In genomic region chr20:31716351-31716750, GRCh38 we compare ENCODE assay signal across 8 cellular contexts. TPM values are rescaled to one million over a fixed set of nuclear protein-coding genes. Genes with fewer than 3 reads are reported as not detected.
A peak's percentile ranks its signal among the peaks of the same experiment; 100 is the strongest.
DNase-seq lines count a peak whose midpoint lies in the region; ATAC-seq and TF ChIP-seq lines count a peak whose summit lies in the region.

No MANE protein-coding gene starts in this region.

- H3K4me1 ChIP-seq in GM23248 (ENCODE audit: insufficient read depth) (peaks cover 80% of the 10 kb centered on the region), esophagus (ENCODE audit: control insufficient read depth in 2 of 2, insufficient read depth in 2 of 2, low read length in 1 of 2) (peaks cover 12 to 27% of the 10 kb centered on the region in 2 donors), skeletal muscle tissue (ENCODE audit: control insufficient read depth in 3 of 3, insufficient read depth in 3 of 3, low read length in 3 of 3) (peaks cover 74 to 79% (median 76%) of the 10 kb centered on the region in 3 donors)

- H3K36me3 ChIP-seq in GM23248 (ENCODE audit: low read depth) (peaks cover 5% of the 10 kb centered on the region; the same call in 1 of the 2 replicates), esophagus (ENCODE audit: control insufficient read depth in 2 of 2, insufficient read depth in 2 of 2, low read length in 1 of 2) (peaks cover 0 to 3% of the 10 kb centered on the region in 2 donors), skeletal muscle tissue (ENCODE audit: control insufficient read depth in 3 of 3, insufficient read depth in 3 of 3, low read length in 3 of 3) (peaks cover 2 to 17% (median 11%) of the 10 kb centered on the region in 3 donors)

- in situ Hi-C loops in GM23248 (cut with MboI): no loop called here

- peaks cover 5% of the 10 kb centered on the region for H3K36me3 Mint-ChIP-seq in T-helper 17 cell (ENCODE audit: low read depth)

- H3K27me3 Mint-ChIP-seq in T-helper 17 cell: no peaks in the 10 kb centered on the region

- DNase-seq in GM23248: no peak
- DNase-seq in T-helper 17 cell: no peak
- DNase-seq in HUDEP-2 (lab: John Stamatoyannopoulos, UW; ENCODE audit: unreplicated experiment in 76 of 76): no peak
- no peak for DNase-seq in NCI-H187 (lab: John Stamatoyannopoulos, UW)
- DNase-seq in NCI-H526 treated with DMSO at 0.1 percent for 48 hours (lab: John Stamatoyannopoulos, UW): no peak
- DNase-seq in GM10248 (ENCODE audit: extremely low spot score): no peak

- CTCF ChIA-PET in GM10248 (lab: Yijun Ruan, JAX): interaction anchor here (0.9 to 10.9 kb wide), 14 partner anchors 7 to 104 kb away, joined by 3 to 429 read pairs (median 6); partner anchors contain the start of gene BCL2L1

- H3K9ac ChIP-seq in GM23248 (0 out of 2 replicates have a peak overlapping the region, but pooled peaks have one; percentile 16), skeletal muscle tissue (ENCODE audit: low read depth in 1 of 3, low read length in 3 of 3) (no peak overlapping the region)

- peak overlapping the region; percentile 18; the same call in 1 of the 2 replicates for H3K4me3 ChIP-seq in GM23248
- peak overlapping the region in 1 of 2 donors; percentile 26 for H3K4me3 ChIP-seq in esophagus (ENCODE audit: low read depth in 1 of 2, low read length in 2 of 2)
- H3K4me3 ChIP-seq in skeletal muscle tissue (ENCODE audit: low read length in 3 of 3): peak overlapping the region in 1 of 3 donors; percentile 20

- no peak overlapping the region for H2AFZ ChIP-seq in GM23248

- no peaks in the 10 kb centered on the region for H3K9me2 ChIP-seq in GM23248 (ENCODE audit: insufficient read depth)

- H4K20me1 ChIP-seq in GM23248 (ENCODE audit: insufficient read depth): no peaks in the 10 kb centered on the region

- 53 to 59% methylated on average over 1 of the region's 1 CpG for WGBS in GM23248 (ENCODE audit: low coverage in 1 of 2, low lambda C conversion rate in 2 of 2, missing lambda C conversion rate in 2 of 2), 2 experiments
- WGBS in esophagus, 2 donors: 28 to 40% methylated on average over 1 of the region's 1 CpG

- POLR2A ChIA-PET in GM10248 (lab: Yijun Ruan, JAX): no interaction called here

- no peak for TF ChIP-seq CTCF in GM10248 (IDR thresholded peaks at IDR 0.05; ENCODE audit: control extremely low read depth, extremely low read depth, low read depth, missing control alignments)

- H3K9me3 ChIP-seq in GM23248 (ENCODE audit: low read depth) (no peaks in the 10 kb centered on the region), T-helper 17 cell (ENCODE audit: control insufficient read depth, low read length, poor library complexity, severe bottlenecking) (no peaks in the 10 kb centered on the region), esophagus (ENCODE audit: control insufficient read depth in 2 of 2, insufficient read depth in 1 of 2, low read depth in 1 of 2, low read length in 1 of 2) (no peaks in the 10 kb centered on the region), skeletal muscle tissue (ENCODE audit: control insufficient read depth in 3 of 3, low read length in 3 of 3) (no peaks in the 10 kb centered on the region)

- peaks cover 43% of the 10 kb centered on the region for H3F3A ChIP-seq in GM23248 (ENCODE audit: insufficient read depth)

- H3K4me2 ChIP-seq in GM23248 (ENCODE audit: unreplicated experiment): peak overlapping the region; percentile 30

- peak overlapping the region; percentile 36 for H3K27ac ChIP-seq in GM23248
- peak overlapping the region; percentile 65 to 67 for H3K27ac ChIP-seq in esophagus (ENCODE audit: low read depth in 2 of 2, low read length in 1 of 2)
- peak overlapping the region; percentile 63 for H3K27ac ChIP-seq in skeletal muscle tissue (ENCODE audit: low read depth, low read length)

- peak overlapping the region; percentile 97 for H3K27ac Mint-ChIP-seq in T-helper 17 cell

- peaks cover 91% of the 10 kb centered on the region for H3K79me2 ChIP-seq in GM23248 (ENCODE audit: insufficient read depth)

- H3K4me1 Mint-ChIP-seq in T-helper 17 cell: peaks cover 79% of the 10 kb centered on the region

- no peak for ATAC-seq in T-helper 17 cell

- H3K27me3 ChIP-seq in GM23248 (replicated peaks; ENCODE audit: insufficient read depth) (no peaks in the 10 kb centered on the region), esophagus (ENCODE audit: control insufficient read depth in 1 of 2, insufficient read depth in 2 of 2, low read length in 2 of 2) (no peaks in the 10 kb centered on the region), skeletal muscle tissue (ENCODE audit: control insufficient read depth in 3 of 3, insufficient read depth in 3 of 3, low read length in 3 of 3) (no peaks in the 10 kb centered on the region)

- H3K4me3 Mint-ChIP-seq in T-helper 17 cell: peak overlapping the region; percentile 86

RNA-seq across cellular contexts. Expression of gene BCL2L1, which starts 6.3 kb away (rescaled TPM):
- total RNA-seq in GM23248 (2014; rRNA removed; shearing (Covaris generic)): 83.8 and 95.1 TPM in 2 replicates
- polyA plus RNA-seq in GM23248 (2016; fragmentation: Nextera tagmentation; extraction: Ambion mirVana): 56.2 and 56.3 TPM in 2 replicates
- 10 to 100 TPM; 35.6 to 59.1 TPM for total RNA-seq in T-helper 17 cell
- 10 to 100 TPM; 60.0 to 80.9 TPM for polyA plus RNA-seq in esophagus
- 44.9 TPM for total RNA-seq in skeletal muscle tissue

RNA-seq across cellular contexts. Expression of gene TPX2, which starts 22.7 kb away (rescaled TPM):
- 35.5 and 39.6 TPM in 2 replicates for total RNA-seq in GM23248 (2014; rRNA removed; shearing (Covaris generic))
- polyA plus RNA-seq in GM23248 (2016; fragmentation: Nextera tagmentation; extraction: Ambion mirVana): 37.6 and 37.7 TPM in 2 replicates
- 1 to 10 TPM in 1 of 2 donors, under 1 TPM in 1; 0.57 to 2.0 TPM for total RNA-seq in T-helper 17 cell
- polyA plus RNA-seq in esophagus: 10 to 100 TPM in 1 of 2 donors, 1 to 10 TPM in 1; 9.1 to 13.6 TPM
- 8.4 TPM for total RNA-seq in skeletal muscle tissue
